In genomic region chr16:57341441-57342303, GRCh38 we compare ENCODE assay signal across 10 cellular contexts.
DNase-seq lines count a peak whose midpoint lies in the region; ATAC-seq and FAIRE-seq lines count a peak whose summit lies in the region.
"Had no signal": no experiment of that assay in that cellular context is flagged by ENCODE, and none has a peak within 500 bp of the region (broad histone marks: within the 10 kb centered on the region; RNA-seq: fewer than 3 reads in every experiment).

No MANE protein-coding gene starts in this region.

- DNase-seq in EH (ENCODE audit: low read depth), result peak; percentile 98
- peak; percentile 14 for DNase-seq in NCI-H510A treated with DMSO at 0.1 percent for 48 hours (lab: John Stamatoyannopoulos, UW)
- peak; percentile 85 for DNase-seq in skeletal muscle cell (ENCODE audit: low read depth)
- no peak for DNase-seq in amygdala (lab: John Stamatoyannopoulos, UW)
- DNase-seq: retina had no signal

- ATAC-seq in HG02970 (IDR thresholded peaks at IDR 0.05; ENCODE audit: low FRiP score, unreplicated experiment), result no peak
- no peak for ATAC-seq in GM19328 (IDR thresholded peaks at IDR 0.05; ENCODE audit: unreplicated experiment)
- no peak for ATAC-seq in HG03378 (IDR thresholded peaks at IDR 0.05; ENCODE audit: unreplicated experiment)

- H3K4me3 ChIP-seq in skeletal muscle cell (ENCODE audit: low read depth, low read length), result no peak overlapping the region

- peak; percentile 59 for FAIRE-seq in endometrium (lab: Jason Lieb, UNC)
- FAIRE-seq: endothelial cell of umbilical vein had no signal

Comparison
In these comparisons a context has a peak if more than half of its experiments do, and no peak if none do; other contexts are left out.
1. DNase-seq: peak in EH (single experiment), NCI-H510A treated with DMSO at 0.1 percent for 48 hours (single experiment) and skeletal muscle cell (single experiment); none in amygdala (0 of 56).